ENCODE assay signal across 23 cellular contexts in the genomic region with DNA sequence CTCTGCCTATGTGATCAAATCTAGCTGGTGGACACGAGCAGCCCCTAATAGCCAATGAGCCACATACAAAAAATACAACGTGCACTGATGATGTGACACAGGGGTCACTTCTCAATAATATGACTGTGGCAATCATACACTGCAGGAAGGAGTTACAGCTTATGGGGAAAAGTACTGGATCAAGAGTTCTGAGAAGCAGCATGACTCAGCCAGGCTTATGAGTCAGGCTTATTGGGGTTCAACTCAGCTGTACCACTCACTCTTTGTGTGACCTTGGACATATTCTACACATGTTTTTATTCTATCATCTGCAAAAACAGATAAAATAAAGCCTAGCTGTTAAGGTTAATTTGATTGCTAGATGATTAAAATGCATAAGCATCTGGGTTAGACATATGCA.
DNase-seq lines count a peak whose midpoint lies in the region; ATAC-seq, FAIRE-seq and TF ChIP-seq lines count a peak whose summit lies in the region.
"Had no signal": no experiment of that assay in that cellular context is flagged by ENCODE, and none has a peak within 500 bp of the region (broad histone marks: within the 10 kb centered on the region; RNA-seq: fewer than 3 reads in every experiment).

No MANE protein-coding gene starts in this region.

- peak; percentile 7 for DNase-seq in Daoy (ENCODE audit: low read depth)
- peak; percentile 6 for DNase-seq in RPMI7951 (ENCODE audit: low read depth)
- DNase-seq in endothelial cell of umbilical vein (ENCODE audit: low read depth, low spot score), result peak; percentile 81
- no peak for DNase-seq in left lung
- no peak for DNase-seq in natural killer cell
- no peak for DNase-seq in natural killer cell treated with Interleukin-12 subunit alpha and Interleukin-12 subunit beta and Interleukin-15 and Interleukin-18, amount 100 ng/mL, for 72 hours (ENCODE audit: low spot score)
- DNase-seq in occipital lobe (lab: John Stamatoyannopoulos, UW), result no peak
- DNase-seq: activated naive CD8-positive, alpha-beta T cell treated with anti-CD3 and anti-CD28 coated beads, Interleukin-2, amount 10 ng/mL, durations not matched to agents 7 days and 5 days; CD4-positive, alpha-beta memory T cell; DMS79 treated with DMSO at 0.1 percent for 48 hours; effector CD4-positive, alpha-beta T cell; foreskin fibroblast; left cardiac atrium; MM.1S; NCI-H187; NCI-H510A treated with DMSO at 0.1 percent for 48 hours; right cardiac atrium; stimulated activated naive CD8-positive, alpha-beta T cell treated with anti-CD3 and anti-CD28 coated beads, Interleukin-15, Interleukin-2, amounts not matched to agents 100 U/mL and 50 U/mL, for 24 hours; T-helper 2 cell; transverse colon had no signal

- H3K27ac Mint-ChIP-seq in natural killer cell, result no peak overlapping the region
- H3K27ac Mint-ChIP-seq in natural killer cell treated with Interleukin-12 subunit alpha and Interleukin-12 subunit beta and Interleukin-15 and Interleukin-18, amount 100 ng/mL, for 72 hours, result no peak overlapping the region
- H3K27ac Mint-ChIP-seq: activated naive CD8-positive, alpha-beta T cell treated with anti-CD3 and anti-CD28 coated beads, Interleukin-2, amount 10 ng/mL, durations not matched to agents 7 days and 5 days; CD4-positive, alpha-beta memory T cell; mesothelial cell of epicardium had no signal

- H3K27ac ChIP-seq in endothelial cell of umbilical vein (ENCODE audit: insufficient read depth, low read depth, low read length) (no peak overlapping the region), left lung (no peak overlapping the region)
- H3K27ac ChIP-seq: transverse colon had no signal

- TF ChIP-seq CTCF in endothelial cell of umbilical vein (IDR thresholded peaks at IDR 0.05; ENCODE audit: extremely low read depth in 1 of 2, insufficient read depth in 1 of 2, low read depth in 1 of 2, low read length in 2 of 2) (no peak), left lung (IDR thresholded peaks at IDR 0.05) (no peak), natural killer cell (IDR thresholded peaks at IDR 0.05) (no peak)

- no peak overlapping the region for H3K4me2 ChIP-seq in endothelial cell of umbilical vein (ENCODE audit: insufficient read depth, low read length)

- no peak for TF ChIP-seq POLR2A in endothelial cell of umbilical vein (IDR thresholded peaks at IDR 0.05; ENCODE audit: low read depth, low read length)

- H3K27me3 ChIP-seq in endothelial cell of umbilical vein (ENCODE audit: control insufficient read depth in 2 of 2, insufficient read depth in 2 of 2, low read length in 2 of 2), result no peaks in the 10 kb centered on the region
- H3K27me3 ChIP-seq in left lung, result no peaks in the 10 kb centered on the region
- H3K27me3 ChIP-seq: transverse colon had no signal

- peak; percentile 67 for ATAC-seq in left lung
- no peak for ATAC-seq in natural killer cell
- no peak for ATAC-seq in natural killer cell treated with Interleukin-12 subunit alpha and Interleukin-12 subunit beta and Interleukin-15 and Interleukin-18, amount 100 ng/mL, for 72 hours
- ATAC-seq in GM19397 (IDR thresholded peaks at IDR 0.05; ENCODE audit: unreplicated experiment), result no peak
- ATAC-seq: HepG2; left cardiac atrium; right cardiac atrium; stimulated activated naive CD8-positive, alpha-beta T cell treated with anti-CD3 and anti-CD28 coated beads, Interleukin-15, Interleukin-2, amounts not matched to agents 100 U/mL and 50 U/mL, for 24 hours had no signal

- no peaks in the 10 kb centered on the region for H3K36me3 Mint-ChIP-seq in natural killer cell
- no peaks in the 10 kb centered on the region for H3K36me3 Mint-ChIP-seq in natural killer cell treated with Interleukin-12 subunit alpha and Interleukin-12 subunit beta and Interleukin-15 and Interleukin-18, amount 100 ng/mL, for 72 hours
- H3K36me3 Mint-ChIP-seq: activated naive CD8-positive, alpha-beta T cell treated with anti-CD3 and anti-CD28 coated beads, Interleukin-2, amount 10 ng/mL, durations not matched to agents 7 days and 5 days; CD4-positive, alpha-beta memory T cell; mesothelial cell of epicardium had no signal

- no peaks in the 10 kb centered on the region for H3K9me3 ChIP-seq in endothelial cell of umbilical vein (replicated peaks; ENCODE audit: control insufficient read depth, insufficient read depth, low read length)
- H3K9me3 ChIP-seq in left lung, result no peaks in the 10 kb centered on the region
- H3K9me3 ChIP-seq: transverse colon had no signal

- H3K4me1 ChIP-seq in endothelial cell of umbilical vein (ENCODE audit: control insufficient read depth, extremely low read depth, insufficient read depth, low read length), result peaks cover 14% of the 10 kb centered on the region
- H3K4me1 ChIP-seq in left lung, result no peaks in the 10 kb centered on the region
- H3K4me1 ChIP-seq: transverse colon had no signal

- H3K4me1 Mint-ChIP-seq in natural killer cell, result no peaks in the 10 kb centered on the region
- no peaks in the 10 kb centered on the region for H3K4me1 Mint-ChIP-seq in natural killer cell treated with Interleukin-12 subunit alpha and Interleukin-12 subunit beta and Interleukin-15 and Interleukin-18, amount 100 ng/mL, for 72 hours (ENCODE audit: low read depth in 2 of 2)
- H3K4me1 Mint-ChIP-seq: activated naive CD8-positive, alpha-beta T cell treated with anti-CD3 and anti-CD28 coated beads, Interleukin-2, amount 10 ng/mL, durations not matched to agents 7 days and 5 days; CD4-positive, alpha-beta memory T cell had no signal

- intact Hi-C loops in endothelial cell of umbilical vein (cut with micrococcal nuclease) (no loop called here), left lung (cut with DNase I) (no loop called here), natural killer cell (cut with micrococcal nuclease) (no loop called here)

- H3K27me3 Mint-ChIP-seq in natural killer cell (ENCODE audit: low read depth in 2 of 2), result no peaks in the 10 kb centered on the region
- no peaks in the 10 kb centered on the region for H3K27me3 Mint-ChIP-seq in natural killer cell treated with Interleukin-12 subunit alpha and Interleukin-12 subunit beta and Interleukin-15 and Interleukin-18, amount 100 ng/mL, for 72 hours
- H3K27me3 Mint-ChIP-seq: activated naive CD8-positive, alpha-beta T cell treated with anti-CD3 and anti-CD28 coated beads, Interleukin-2, amount 10 ng/mL, durations not matched to agents 7 days and 5 days; CD4-positive, alpha-beta memory T cell had no signal

- CTCF ChIA-PET in endothelial cell of umbilical vein (lab: Charles Lee), result no interaction called here

- H4K20me1 ChIP-seq in endothelial cell of umbilical vein (replicated peaks; ENCODE audit: control insufficient read depth, extremely low read depth, insufficient read depth, low read length), result no peaks in the 10 kb centered on the region

- peaks cover 9 to 14% of the 10 kb centered on the region in 2 donors for H3K9me3 Mint-ChIP-seq in natural killer cell
- H3K9me3 Mint-ChIP-seq in natural killer cell treated with Interleukin-12 subunit alpha and Interleukin-12 subunit beta and Interleukin-15 and Interleukin-18, amount 100 ng/mL, for 72 hours, result peaks cover 12% of the 10 kb centered on the region
- H3K9me3 Mint-ChIP-seq: mesothelial cell of epicardium had no signal

- H3K9me1 ChIP-seq in endothelial cell of umbilical vein (replicated peaks; ENCODE audit: control insufficient read depth, extremely low read depth, insufficient read depth, low read length), result no peaks in the 10 kb centered on the region

- dilution Hi-C loops in endothelial cell of umbilical vein (cut with MboI; ENCODE audit: extremely low pct_ligation_motif_present, low sequenced_read_pairs), result no loop called here

- no TSS peak for BruUV-seq in endothelial cell of umbilical vein (replicated peaks; lab: Mats Ljungman, UMichigan)

- no peak overlapping the region for H3K4me3 Mint-ChIP-seq in natural killer cell
- no peak overlapping the region for H3K4me3 Mint-ChIP-seq in natural killer cell treated with Interleukin-12 subunit alpha and Interleukin-12 subunit beta and Interleukin-15 and Interleukin-18, amount 100 ng/mL, for 72 hours
- H3K4me3 Mint-ChIP-seq: activated naive CD8-positive, alpha-beta T cell treated with anti-CD3 and anti-CD28 coated beads, Interleukin-2, amount 10 ng/mL, durations not matched to agents 7 days and 5 days; CD4-positive, alpha-beta memory T cell; mesothelial cell of epicardium had no signal

- POLR2A ChIA-PET in endothelial cell of umbilical vein (lab: Charles Lee), result no interaction called here

- no peak overlapping the region for H3K9ac ChIP-seq in endothelial cell of umbilical vein (replicated peaks; ENCODE audit: extremely low read depth, insufficient read depth, low read length)

- H3K36me3 ChIP-seq in endothelial cell of umbilical vein (ENCODE audit: control insufficient read depth in 2 of 2, extremely low read depth in 1 of 2, insufficient read depth in 2 of 2, low read length in 2 of 2) (no peaks in the 10 kb centered on the region), left lung (no peaks in the 10 kb centered on the region)
- H3K36me3 ChIP-seq: transverse colon had no signal

- H3K4me3 ChIP-seq in endothelial cell of umbilical vein (replicated peaks in 1 of 3; ENCODE audit: insufficient read depth in 1 of 3, low read depth in 1 of 3, low read length in 3 of 3), result no peak overlapping the region
- no peak overlapping the region for H3K4me3 ChIP-seq in left lung
- H3K4me3 ChIP-seq: transverse colon had no signal

- H2AFZ ChIP-seq in endothelial cell of umbilical vein (ENCODE audit: low read depth, low read length), result no peak overlapping the region

- H3K79me2 ChIP-seq in endothelial cell of umbilical vein (ENCODE audit: control insufficient read depth, insufficient read depth, low read length), result no peaks in the 10 kb centered on the region

- FAIRE-seq in endothelial cell of umbilical vein (lab: Jason Lieb, UNC), result peak; percentile 95
- FAIRE-seq: HepG2 had no signal

TF ChIP-seq in endothelial cell of umbilical vein, 7 proteins besides CTCF, POLR2A, EP300 and RAD21:
- TF ChIP-seq FOS (IDR thresholded peaks at IDR 0.05; ENCODE audit: borderline replicate concordance, insufficient read depth, low read length) (peak; percentile 80), EZH2 (IDR thresholded peaks at IDR 0.05; ENCODE audit: borderline replicate concordance, low read depth, low read length, severe bottlenecking) (no peak), GATA2 (IDR thresholded peaks at IDR 0.05; ENCODE audit: insufficient read depth, insufficient read length, low read depth, low read length) (no peak), JUN (IDR thresholded peaks at IDR 0.05; ENCODE audit: borderline replicate concordance, insufficient read depth, insufficient read length, low read depth) (peak; percentile 58), MYC (IDR thresholded peaks at IDR 0.05; ENCODE audit: low read depth, low read length) (no peak), POLR2AphosphoS5 (IDR thresholded peaks at IDR 0.05; ENCODE audit: insufficient read depth, low read depth, low read length) (peak; percentile 21)
- TF ChIP-seq, protein P1, sequence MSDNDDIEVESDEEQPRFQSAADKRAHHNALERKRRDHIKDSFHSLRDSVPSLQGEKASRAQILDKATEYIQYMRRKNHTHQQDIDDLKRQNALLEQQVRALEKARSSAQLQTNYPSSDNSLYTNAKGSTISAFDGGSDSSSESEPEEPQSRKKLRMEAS (IDR thresholded peaks at IDR 0.05; ENCODE audit: insufficient read depth, insufficient read length), result no peak

Comparison
In these comparisons a context has a peak if more than half of its experiments do, and no peak if none do; other contexts are left out.
1. DNase-seq: peak in Daoy (single experiment), RPMI7951 (single experiment) and endothelial cell of umbilical vein (single experiment); none in left lung (0 of 2), natural killer cell (single experiment), natural killer cell treated with Interleukin-12 subunit alpha and Interleukin-12 subunit beta and Interleukin-15 and Interleukin-18, amount 100 ng/mL, for 72 hours (single experiment) and occipital lobe (single experiment).